ENCODE assay signal across 2 cellular contexts in genomic region chr1:3928622-3929021, GRCh38.
TF ChIP-seq lines count a peak whose summit lies in the region.

No MANE protein-coding gene starts in this region.

TF ChIP-seq in IMR-90, 13 proteins besides CTCF, POLR2A, EP300 and RAD21 (continued from another document):
- TF ChIP-seq MXI1 (IDR thresholded peaks at IDR 0.05; ENCODE audit: borderline replicate concordance, low read depth, low read length) (no peak), ELK1 (IDR thresholded peaks at IDR 0.05; ENCODE audit: borderline replicate concordance, low read depth, low read length) (no peak), BHLHE40 (IDR thresholded peaks at IDR 0.05; ENCODE audit: low read depth, low read length) (no peak), RFX5 (IDR thresholded peaks at IDR 0.05; ENCODE audit: low read depth, low read length) (no peak), USF2 (IDR thresholded peaks at IDR 0.05; ENCODE audit: low read depth, low read length) (no peak), CHD1 (IDR thresholded peaks at IDR 0.05; ENCODE audit: low read depth, low read length) (no peak), SMC3 (IDR thresholded peaks at IDR 0.05; ENCODE audit: low read depth, low read length) (no peak), MAZ (IDR thresholded peaks at IDR 0.05; ENCODE audit: borderline replicate concordance, low read depth, low read length) (no peak), CEBPB (IDR thresholded peaks at IDR 0.05; ENCODE audit: low read depth, low read length) (no peak), FOS (IDR thresholded peaks at IDR 0.05; ENCODE audit: low read depth, low read length) (no peak), NFE2L2 (IDR thresholded peaks at IDR 0.05; ENCODE audit: low read depth, low read length) (no peak), MAFK (IDR thresholded peaks at IDR 0.05; ENCODE audit: low read depth, low read length) (no peak)

TF ChIP-seq in HepG2, 621 proteins besides CTCF, POLR2A, EP300 and RAD21:
- no peak for TF ChIP-seq FOXA1 (IDR thresholded peaks at IDR 0.05)
- TF ChIP-seq FOXA1 (CRISPR knock-in tag; IDR thresholded peaks at IDR 0.05), result no peak
- no peak for TF ChIP-seq ZNF605 (CRISPR knock-in tag; IDR thresholded peaks at IDR 0.05)
- TF ChIP-seq RCOR2 (CRISPR knock-in tag; IDR thresholded peaks at IDR 0.05), result no peak
- TF ChIP-seq ZNF678 (CRISPR knock-in tag; IDR thresholded peaks at IDR 0.05), result no peak
- TF ChIP-seq CEBPB (IDR thresholded peaks at IDR 0.05; ENCODE audit: borderline replicate concordance, low read depth, low read length), result no peak
- no peak for TF ChIP-seq ZKSCAN5 (CRISPR knock-in tag; IDR thresholded peaks at IDR 0.05)
- TF ChIP-seq HNF4G (IDR thresholded peaks at IDR 0.05; ENCODE audit: borderline replicate concordance, low read depth, low read length), result no peak
- TF ChIP-seq HNF4G (CRISPR knock-in tag; IDR thresholded peaks at IDR 0.05; ENCODE audit: borderline replicate concordance, low read depth), result no peak
- no peak for TF ChIP-seq KLF15 (CRISPR knock-in tag; IDR thresholded peaks at IDR 0.05; ENCODE audit: borderline replicate concordance)
- no peak for TF ChIP-seq ZNF530 (CRISPR knock-in tag; IDR thresholded peaks at IDR 0.05; ENCODE audit: low read depth)
- no peak for TF ChIP-seq HNF1A (IDR thresholded peaks at IDR 0.05; ENCODE audit: low read depth)
- TF ChIP-seq HNF1A (CRISPR knock-in tag; IDR thresholded peaks at IDR 0.05; ENCODE audit: borderline replicate concordance), result no peak
TF ChIP-seq in HepG2: peak in this region for 0.
